ENCODE assay signal across 10 cellular contexts in genomic region chr1:23779826-23780371, GRCh38. TPM values are rescaled to one million over a fixed set of nuclear protein-coding genes. Genes with fewer than 3 reads are reported as not detected.
DNase-seq lines count a peak whose midpoint lies in the region; ATAC-seq, FAIRE-seq and TF ChIP-seq lines count a peak whose summit lies in the region.
"Had no signal": no experiment of that assay in that cellular context is flagged by ENCODE, and none has a peak within 500 bp of the region (broad histone marks: within the 10 kb centered on the region; RNA-seq: fewer than 3 reads in every experiment).

No MANE protein-coding gene starts in this region.

- CTCF ChIA-PET in MCF 10A (lab: Yijun Ruan, JAX) (interaction anchor here (0.9 to 2.2 kb wide), 5 partner anchors 8 to 137 kb away, joined by 3 to 10 read pairs (median 8); no protein-coding TSS in a partner anchor), T-cell (lab: Charles Lee) (interaction anchor here (0.6 to 2.7 kb wide), 7 partner anchors 9 to 408 kb away, joined by 3 to 10 read pairs (median 3); partner anchors contain the start of genes GALE (in 1 of the 2) and LYPLA2 (in 1 of the 2))

- TF ChIP-seq EP300 in suprapubic skin (IDR thresholded peaks at IDR 0.05), result no peak

- H3K36me3 ChIP-seq in breast epithelium (no peaks in the 10 kb centered on the region), fibroblast of lung (ENCODE audit: control insufficient read depth, insufficient read depth, low read length) (no peaks in the 10 kb centered on the region), suprapubic skin (peaks cover 15% of the 10 kb centered on the region)

- H3K4me1 ChIP-seq in breast epithelium, result peaks cover 3 to 12% of the 10 kb centered on the region in 2 donors
- peaks cover 11% of the 10 kb centered on the region for H3K4me1 ChIP-seq in fibroblast of lung (ENCODE audit: control insufficient read depth, extremely low read depth, insufficient read depth, low read length)
- H3K4me1 ChIP-seq in suprapubic skin, result peaks cover 35% of the 10 kb centered on the region

- H3K27ac ChIP-seq in breast epithelium (no peak overlapping the region), fibroblast of lung (ENCODE audit: insufficient read depth, low read length) (peak overlapping the region; percentile 95), suprapubic skin (no peak overlapping the region)

- no peaks in the 10 kb centered on the region for H4K20me1 ChIP-seq in fibroblast of lung (ENCODE audit: control insufficient read depth, extremely low read depth, insufficient read depth, low read length)

- H3K9me3 Mint-ChIP-seq in MCF 10A (ENCODE audit: unreplicated experiment), result no peaks in the 10 kb centered on the region
- no peaks in the 10 kb centered on the region for H3K9me3 Mint-ChIP-seq in T-cell
- H3K9me3 Mint-ChIP-seq: stimulated activated naive B cell treated with anti-CD40 and anti-IgM and Interleukin-4, amounts not matched to agents 10 μg/mL and 1 μg/mL and 100 μg/mL, for 72 hours had no signal

- H3K4me2 ChIP-seq in fibroblast of lung (ENCODE audit: extremely low read depth, insufficient read depth, low read length), result peak overlapping the region; percentile 98

- 55% methylated on average over 3 of the region's 3 CpGs for WGBS in suprapubic skin

- H3K9me3 ChIP-seq in breast epithelium (no peaks in the 10 kb centered on the region), fibroblast of lung (ENCODE audit: control insufficient read depth, insufficient read depth, low read depth, low read length) (no peaks in the 10 kb centered on the region), suprapubic skin (no peaks in the 10 kb centered on the region)

- H3K4me3 Mint-ChIP-seq in MCF 10A (ENCODE audit: unreplicated experiment) (peak overlapping the region; percentile 88), T-cell (peak overlapping the region; percentile 86 to 93 (median 88))

- ATAC-seq in T-cell (replicated peaks in 1 of 4), result no peak
- ATAC-seq: stimulated activated naive B cell treated with anti-CD40 and anti-IgM and Interleukin-4, amounts not matched to agents 10 μg/mL and 1 μg/mL and 100 μg/mL, for 72 hours had no signal

- H3K79me2 ChIP-seq in fibroblast of lung (ENCODE audit: control insufficient read depth, insufficient read depth, low read length), result peaks cover 35% of the 10 kb centered on the region

- no peak overlapping the region for H3K9ac ChIP-seq in fibroblast of lung (ENCODE audit: insufficient read depth, low read length)

- no peak for FAIRE-seq in GM12892 (lab: Jason Lieb, UNC)

- H2AFZ ChIP-seq in fibroblast of lung (ENCODE audit: low read length), result no peak overlapping the region

- H3K27me3 Mint-ChIP-seq in MCF 10A (ENCODE audit: insufficient read depth, unreplicated experiment), result no peaks in the 10 kb centered on the region
- H3K27me3 Mint-ChIP-seq in T-cell, result no peaks in the 10 kb centered on the region
- H3K27me3 Mint-ChIP-seq: stimulated activated naive B cell treated with anti-CD40 and anti-IgM and Interleukin-4, amounts not matched to agents 10 μg/mL and 1 μg/mL and 100 μg/mL, for 72 hours had no signal

- DNase-seq in MCF 10A (ENCODE audit: unreplicated experiment) (peak; percentile 62), breast epithelium (ENCODE audit: low spot score in 2 of 2) (no peak), T-cell (no peak), fibroblast of lung (ENCODE audit: low read depth in 2 of 2) (peak; percentile 67 to 68), suprapubic skin (ENCODE audit: low spot score in 2 of 2) (no peak), GM12892 (ENCODE audit: insufficient read length) (no peak), UCSD-AML1 (lab: John Stamatoyannopoulos, UW; ENCODE audit: unreplicated experiment) (no peak), SKM-1 treated with dmso at 0.1 percent for 144 hours (lab: John Stamatoyannopoulos, UW; ENCODE audit: unreplicated experiment) (no peak)
- DNase-seq: midbrain; stimulated activated naive B cell treated with anti-CD40 and anti-IgM and Interleukin-4, amounts not matched to agents 10 μg/mL and 1 μg/mL and 100 μg/mL, for 72 hours had no signal

- no TSS peak for BruUV-seq in MCF 10A (replicated peaks; lab: Mats Ljungman, UMichigan)

- intact Hi-C loops in MCF 10A (cut with micrococcal nuclease), result no loop called here
- intact Hi-C loops in breast epithelium (cut with DNase I; ENCODE audit: low total_unique reads), result no loop called here

- H3K36me3 Mint-ChIP-seq in MCF 10A (ENCODE audit: insufficient read depth, unreplicated experiment), result peaks cover 49% of the 10 kb centered on the region
- peaks cover 19% of the 10 kb centered on the region for H3K36me3 Mint-ChIP-seq in T-cell

- no peak for TF ChIP-seq CTCF in MCF 10A (IDR thresholded peaks at IDR 0.05; ENCODE audit: unreplicated experiment)
- TF ChIP-seq CTCF in breast epithelium (IDR thresholded peaks at IDR 0.05), result no peak
- TF ChIP-seq CTCF in fibroblast of lung (conservative IDR thresholded peaks at IDR 0.05 in 1 of 2, IDR thresholded peaks at IDR 0.05 in 1 of 2; ENCODE audit: low read depth in 1 of 2, low read length in 2 of 2), result no peak
- no peak for TF ChIP-seq CTCF in suprapubic skin (IDR thresholded peaks at IDR 0.05)

- TF ChIP-seq POLR2A in breast epithelium (IDR thresholded peaks at IDR 0.05) (no peak), suprapubic skin (IDR thresholded peaks at IDR 0.05) (no peak), GM12892 (IDR thresholded peaks at IDR 0.05; ENCODE audit: low read depth, low read length) (no peak)

- no peaks in the 10 kb centered on the region for H3K27me3 ChIP-seq in breast epithelium
- no peaks in the 10 kb centered on the region for H3K27me3 ChIP-seq in fibroblast of lung (ENCODE audit: control insufficient read depth, insufficient read depth, low read length)
- no peaks in the 10 kb centered on the region for H3K27me3 ChIP-seq in suprapubic skin

- H3K27ac Mint-ChIP-seq in MCF 10A (ENCODE audit: low read depth, unreplicated experiment), result no peak overlapping the region
- H3K27ac Mint-ChIP-seq in T-cell, result peak overlapping the region; percentile 61 to 65
- H3K27ac Mint-ChIP-seq: stimulated activated naive B cell treated with anti-CD40 and anti-IgM and Interleukin-4, amounts not matched to agents 10 μg/mL and 1 μg/mL and 100 μg/mL, for 72 hours had no signal

- peaks cover 12% of the 10 kb centered on the region for H3K4me1 Mint-ChIP-seq in MCF 10A (ENCODE audit: insufficient read depth, unreplicated experiment)
- H3K4me1 Mint-ChIP-seq in T-cell, result peaks cover 34 to 44% (median 43%) of the 10 kb centered on the region in 3 donors

- POLR2A ChIA-PET in MCF 10A (lab: Yijun Ruan, JAX) (interaction anchor here (0.5 to 11.5 kb wide), 19 partner anchors 14 to 904 kb away, joined by 3 to 395 read pairs (median 4); partner anchors contain the start of genes ELOA, GALE, HMGCL and LYPLA2), T-cell (lab: Charles Lee) (interaction anchor here in 1 of 2 donors (0.5 to 0.9 kb wide), 4 partner anchors 16 to 653 kb away, joined by 3 to 5 read pairs (median 3); no protein-coding TSS in a partner anchor)

- H3K4me3 ChIP-seq in breast epithelium (peak overlapping the region in 1 of 3 donors; percentile 83), fibroblast of lung (replicated peaks in 1 of 4; ENCODE audit: control extremely low read depth in 1 of 4, insufficient read depth in 1 of 4, low read depth in 3 of 4, low read length in 4 of 4) (peak overlapping the region in 2 of 4 experiments; percentile 78 to 89), suprapubic skin (peak overlapping the region; percentile 92)

RNA-seq across cellular contexts. Expression of gene PITHD1, which starts 1.7 kb away (rescaled TPM):
- total RNA-seq in MCF 10A (2022) (37.7 and 37.8 TPM in 2 replicates), breast epithelium (10 to 100 TPM; 46.9 to 62.8 (median 60.3) TPM), T-cell (10 to 100 TPM; 60.7 to 87.1 (median 70.8) TPM), fibroblast of lung (29.5 and 40.5 TPM in 2 replicates), suprapubic skin (10 to 100 TPM; 49.4 to 93.1 (median 74.3) TPM)
- 47.7 and 58.6 TPM in 2 replicates for polyA plus RNA-seq in fibroblast of lung
- polyA plus RNA-seq in fibroblast of lung (2012), result 30.8 and 40.3 TPM in 2 replicates
- 15.2 and 15.4 TPM in 2 replicates for polyA minus RNA-seq in fibroblast of lung (ENCODE audit: low replicate concordance)
- polyA plus RNA-seq in GM12892 (2012; ENCODE audit: missing spikeins), result 64.0 TPM

RNA-seq across cellular contexts. Expression of gene LYPLA2, which starts 11.0 kb away (rescaled TPM):
- 27.8 and 35.7 TPM in 2 replicates for total RNA-seq in MCF 10A (2022)
- total RNA-seq in breast epithelium, result 10 to 100 TPM; 31.8 to 52.8 (median 49.5) TPM
- total RNA-seq in T-cell, result 10 to 100 TPM; 47.8 to 70.9 (median 67.6) TPM
- 27.5 and 29.2 TPM in 2 replicates for total RNA-seq in fibroblast of lung
- polyA plus RNA-seq in fibroblast of lung, result 20.4 and 29.1 TPM in 2 replicates
- 25.1 and 44.1 TPM in 2 replicates for polyA plus RNA-seq in fibroblast of lung (2012)
- 18.8 and 36.4 TPM in 2 replicates for polyA minus RNA-seq in fibroblast of lung (ENCODE audit: low replicate concordance)
- 10 to 100 TPM; 52.7 to 76.9 (median 63.6) TPM for total RNA-seq in suprapubic skin
- 32.1 TPM for polyA plus RNA-seq in GM12892 (2012; ENCODE audit: missing spikeins)

RNA-seq across cellular contexts. Expression of gene GALE, which starts 20.7 kb away (rescaled TPM):
- total RNA-seq in MCF 10A (2022) (112 and 143 TPM in 2 replicates), breast epithelium (10 to 100 TPM in 2 of 3 donors, 1 to 10 TPM in 1; 9.9 to 31.2 (median 28.2) TPM), T-cell (10 to 100 TPM in 3 of 5 donors, 1 to 10 TPM in 2; 7.5 to 16.5 (median 12.6) TPM), fibroblast of lung (14.1 and 16.0 TPM in 2 replicates), suprapubic skin (10 to 100 TPM; 15.4 to 26.6 (median 16.9) TPM)
- polyA plus RNA-seq in fibroblast of lung, result 11.9 and 19.6 TPM in 2 replicates
- 12.2 and 24.4 TPM in 2 replicates for polyA plus RNA-seq in fibroblast of lung (2012)
- 14.2 and 23.2 TPM in 2 replicates for polyA minus RNA-seq in fibroblast of lung (ENCODE audit: low replicate concordance)
- polyA plus RNA-seq in GM12892 (2012; ENCODE audit: missing spikeins), result 35.2 TPM

RNA-seq across cellular contexts. Expression of gene ELOA, which starts 36.6 kb away (rescaled TPM):
- 68.3 and 69.1 TPM in 2 replicates for total RNA-seq in MCF 10A (2022)
- total RNA-seq in breast epithelium, result 10 to 100 TPM; 30.3 to 61.9 (median 32.8) TPM
- total RNA-seq in T-cell, result 10 to 100 TPM; 26.0 to 32.8 (median 27.6) TPM
- 15.9 and 19.3 TPM in 2 replicates for total RNA-seq in fibroblast of lung
- polyA plus RNA-seq in fibroblast of lung, result 34.1 and 42.2 TPM in 2 replicates
- 26.7 and 35.1 TPM in 2 replicates for polyA plus RNA-seq in fibroblast of lung (2012)
- 14.5 and 16.0 TPM in 2 replicates for polyA minus RNA-seq in fibroblast of lung (ENCODE audit: low replicate concordance)
- total RNA-seq in suprapubic skin, result 10 to 100 TPM; 38.2 to 58.2 (median 42.8) TPM
- 21.8 TPM for polyA plus RNA-seq in GM12892 (2012; ENCODE audit: missing spikeins)

RNA-seq across cellular contexts. Expression of gene HMGCL, which starts 45.3 kb away (rescaled TPM):
- 30.4 and 39.3 TPM in 2 replicates for total RNA-seq in MCF 10A (2022)
- total RNA-seq in breast epithelium, result 10 to 100 TPM; 31.7 to 42.4 (median 39.0) TPM
- total RNA-seq in T-cell, result 10 to 100 TPM; 14.5 to 39.0 (median 32.9) TPM
- total RNA-seq in fibroblast of lung, result 59.3 and 74.6 TPM in 2 replicates
- 34.1 and 41.3 TPM in 2 replicates for polyA plus RNA-seq in fibroblast of lung
- 33.0 and 37.3 TPM in 2 replicates for polyA plus RNA-seq in fibroblast of lung (2012)
- polyA minus RNA-seq in fibroblast of lung (ENCODE audit: low replicate concordance), result 21.4 and 28.5 TPM in 2 replicates
- 10 to 100 TPM; 17.7 to 41.9 (median 29.3) TPM for total RNA-seq in suprapubic skin
- 40.9 TPM for polyA plus RNA-seq in GM12892 (2012; ENCODE audit: missing spikeins)

Comparison
In these comparisons a context has a peak if more than half of its experiments do, and no peak if none do; other contexts are left out.
1. DNase-seq: peak in MCF 10A (single experiment) and fibroblast of lung (2 of 2); none in breast epithelium (0 of 2), T-cell (0 of 34), suprapubic skin (0 of 2), GM12892 (single experiment), UCSD-AML1 (single experiment) and SKM-1 treated with dmso at 0.1 percent for 144 hours (single experiment).